In the genomic region with DNA sequence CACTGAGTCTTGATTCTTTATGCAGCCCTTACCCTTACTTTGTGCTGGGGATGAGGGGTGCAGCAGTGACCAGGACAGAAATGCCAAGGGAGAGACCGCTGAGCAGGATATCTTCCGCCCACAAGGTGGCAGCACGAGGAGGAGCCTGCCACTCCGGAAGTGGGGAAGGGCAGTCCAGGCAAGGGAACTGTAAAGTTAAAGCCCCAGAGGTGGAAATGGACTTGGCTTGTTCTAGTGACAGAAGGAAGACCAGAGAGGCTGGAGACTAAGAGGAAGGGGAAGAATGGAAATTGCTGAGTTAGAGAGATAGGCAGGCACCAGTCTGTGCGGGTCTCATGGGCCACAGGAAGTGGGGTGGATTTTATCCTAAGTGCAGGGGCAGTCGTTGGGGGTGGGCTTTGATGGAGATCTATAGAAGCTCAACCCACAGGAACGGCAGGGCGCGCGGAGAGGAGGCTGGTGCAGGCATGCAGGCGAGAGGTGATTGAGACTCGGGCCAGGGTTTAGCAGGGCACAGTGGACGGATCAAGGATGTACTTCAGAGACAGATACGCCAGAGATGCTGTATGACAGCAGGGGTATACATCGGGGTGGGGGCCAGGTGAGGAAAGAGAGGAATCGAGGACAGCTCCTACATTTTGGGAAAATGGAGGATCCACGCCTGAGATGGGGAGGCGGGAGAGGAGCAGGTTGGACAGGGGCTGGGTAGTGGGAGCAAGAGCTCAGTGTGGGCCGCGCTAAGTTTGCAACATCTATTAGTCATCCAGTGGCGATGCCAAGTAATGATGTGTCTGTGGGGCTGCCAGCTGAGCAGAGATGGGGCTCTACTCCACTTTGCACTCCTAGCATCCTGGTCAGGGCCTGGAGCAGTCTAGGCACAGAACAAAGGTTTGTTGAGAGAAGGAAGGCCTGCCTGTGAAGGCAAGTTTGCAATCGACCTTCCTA, we compare ENCODE assay signal across 1 cellular context.
A peak's percentile ranks its signal among the peaks of the same experiment; 100 is the strongest.
TF ChIP-seq lines count a peak whose summit lies in the region.

No MANE protein-coding gene starts in this region.

TF ChIP-seq in HepG2, 621 proteins besides CTCF, POLR2A, EP300 and RAD21 (continued from another document and continues in another):
- TF ChIP-seq ELF4 (CRISPR knock-in tag; IDR thresholded peaks at IDR 0.05; ENCODE audit: borderline replicate concordance) (peak; percentile 50; the same call in 1 of the 2 replicates), ZNF788 (CRISPR knock-in tag; IDR thresholded peaks at IDR 0.05; ENCODE audit: borderline replicate concordance) (no peak), SOX13 (IDR thresholded peaks at IDR 0.05) (no peak), SOX13 (CRISPR knock-in tag; conservative IDR thresholded peaks at IDR 0.05 in 1 of 2, IDR thresholded peaks at IDR 0.05 in 1 of 2) (0 out of 4 replicates have a peak, but pooled peaks of 1 of the 2 experiments have one; percentile 13), NBN (conservative IDR thresholded peaks at IDR 0.05) (no peak), GABPA (IDR thresholded peaks at IDR 0.05; ENCODE audit: low read depth, low read length) (no peak; the same call in 1 of the 2 replicates), GABPA (CRISPR knock-in tag; IDR thresholded peaks at IDR 0.05; ENCODE audit: low read depth) (peak; percentile 81), PPARG (CRISPR knock-in tag; conservative IDR thresholded peaks at IDR 0.05) (peak; percentile 33; the same call in 1 of the 2 replicates), ZNF574 (CRISPR knock-in tag; IDR thresholded peaks at IDR 0.05) (peak; percentile 98), DBP (CRISPR knock-in tag; IDR thresholded peaks at IDR 0.05; ENCODE audit: not compliant biosample characterization) (no peak), DR1 (CRISPR knock-in tag; IDR thresholded peaks at IDR 0.05) (no peak), ZKSCAN8 (CRISPR knock-in tag; IDR thresholded peaks at IDR 0.05; ENCODE audit: borderline replicate concordance) (peak; percentile 22; the same call in 1 of the 2 replicates), ZNF660 (CRISPR knock-in tag; IDR thresholded peaks at IDR 0.05; ENCODE audit: borderline replicate concordance, low read depth) (no peak), ZNF775 (CRISPR knock-in tag; IDR thresholded peaks at IDR 0.05; ENCODE audit: borderline replicate concordance) (no peak), BHLHE40 (IDR thresholded peaks at IDR 0.05; ENCODE audit: low read length) (no peak), ZSCAN25 (CRISPR knock-in tag; IDR thresholded peaks at IDR 0.05) (no peak), SMARCE1 (IDR thresholded peaks at IDR 0.05; ENCODE audit: borderline replicate concordance) (no peak), ZMYM3 (CRISPR knock-in tag; IDR thresholded peaks at IDR 0.05) (peak; percentile 31; the same call in 1 of the 2 replicates), SP4 (CRISPR knock-in tag; IDR thresholded peaks at IDR 0.05) (0 out of 2 replicates have a peak, but pooled peaks have one; percentile 29), SIX1 (CRISPR knock-in tag; IDR thresholded peaks at IDR 0.05; ENCODE audit: borderline replicate concordance) (0 out of 2 replicates have a peak, but pooled peaks have one; percentile 8), TAF1 (CRISPR knock-in tag; IDR thresholded peaks at IDR 0.05) (peak; percentile 25; the same call in 1 of the 2 replicates), CBX5 (CRISPR knock-in tag; IDR thresholded peaks at IDR 0.05; ENCODE audit: borderline replicate concordance) (peak; percentile 77; the same call in 1 of the 2 replicates), BRD4 (CRISPR knock-in tag; IDR thresholded peaks at IDR 0.05) (no peak), ZEB1 (IDR thresholded peaks at IDR 0.05; ENCODE audit: insufficient replicate concordance, low read depth) (no peak)
- TF ChIP-seq, protein P1, sequence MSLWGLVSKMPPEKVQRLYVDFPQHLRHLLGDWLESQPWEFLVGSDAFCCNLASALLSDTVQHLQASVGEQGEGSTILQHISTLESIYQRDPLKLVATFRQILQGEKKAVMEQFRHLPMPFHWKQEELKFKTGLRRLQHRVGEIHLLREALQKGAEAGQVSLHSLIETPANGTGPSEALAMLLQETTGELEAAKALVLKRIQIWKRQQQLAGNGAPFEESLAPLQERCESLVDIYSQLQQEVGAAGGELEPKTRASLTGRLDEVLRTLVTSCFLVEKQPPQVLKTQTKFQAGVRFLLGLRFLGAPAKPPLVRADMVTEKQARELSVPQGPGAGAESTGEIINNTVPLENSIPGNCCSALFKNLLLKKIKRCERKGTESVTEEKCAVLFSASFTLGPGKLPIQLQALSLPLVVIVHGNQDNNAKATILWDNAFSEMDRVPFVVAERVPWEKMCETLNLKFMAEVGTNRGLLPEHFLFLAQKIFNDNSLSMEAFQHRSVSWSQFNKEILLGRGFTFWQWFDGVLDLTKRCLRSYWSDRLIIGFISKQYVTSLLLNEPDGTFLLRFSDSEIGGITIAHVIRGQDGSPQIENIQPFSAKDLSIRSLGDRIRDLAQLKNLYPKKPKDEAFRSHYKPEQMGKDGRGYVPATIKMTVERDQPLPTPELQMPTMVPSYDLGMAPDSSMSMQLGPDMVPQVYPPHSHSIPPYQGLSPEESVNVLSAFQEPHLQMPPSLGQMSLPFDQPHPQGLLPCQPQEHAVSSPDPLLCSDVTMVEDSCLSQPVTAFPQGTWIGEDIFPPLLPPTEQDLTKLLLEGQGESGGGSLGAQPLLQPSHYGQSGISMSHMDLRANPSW (CRISPR knock-in tag; IDR thresholded peaks at IDR 0.05; ENCODE audit: borderline replicate concordance) = no peak
- TF ChIP-seq, protein P2, sequence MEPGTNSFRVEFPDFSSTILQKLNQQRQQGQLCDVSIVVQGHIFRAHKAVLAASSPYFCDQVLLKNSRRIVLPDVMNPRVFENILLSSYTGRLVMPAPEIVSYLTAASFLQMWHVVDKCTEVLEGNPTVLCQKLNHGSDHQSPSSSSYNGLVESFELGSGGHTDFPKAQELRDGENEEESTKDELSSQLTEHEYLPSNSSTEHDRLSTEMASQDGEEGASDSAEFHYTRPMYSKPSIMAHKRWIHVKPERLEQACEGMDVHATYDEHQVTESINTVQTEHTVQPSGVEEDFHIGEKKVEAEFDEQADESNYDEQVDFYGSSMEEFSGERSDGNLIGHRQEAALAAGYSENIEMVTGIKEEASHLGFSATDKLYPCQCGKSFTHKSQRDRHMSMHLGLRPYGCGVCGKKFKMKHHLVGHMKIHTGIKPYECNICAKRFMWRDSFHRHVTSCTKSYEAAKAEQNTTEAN (CRISPR knock-in tag; conservative IDR thresholded peaks at IDR 0.05) = 0 out of 2 replicates have a peak, but pooled peaks have one; percentile 26
- TF ChIP-seq, protein P3, sequence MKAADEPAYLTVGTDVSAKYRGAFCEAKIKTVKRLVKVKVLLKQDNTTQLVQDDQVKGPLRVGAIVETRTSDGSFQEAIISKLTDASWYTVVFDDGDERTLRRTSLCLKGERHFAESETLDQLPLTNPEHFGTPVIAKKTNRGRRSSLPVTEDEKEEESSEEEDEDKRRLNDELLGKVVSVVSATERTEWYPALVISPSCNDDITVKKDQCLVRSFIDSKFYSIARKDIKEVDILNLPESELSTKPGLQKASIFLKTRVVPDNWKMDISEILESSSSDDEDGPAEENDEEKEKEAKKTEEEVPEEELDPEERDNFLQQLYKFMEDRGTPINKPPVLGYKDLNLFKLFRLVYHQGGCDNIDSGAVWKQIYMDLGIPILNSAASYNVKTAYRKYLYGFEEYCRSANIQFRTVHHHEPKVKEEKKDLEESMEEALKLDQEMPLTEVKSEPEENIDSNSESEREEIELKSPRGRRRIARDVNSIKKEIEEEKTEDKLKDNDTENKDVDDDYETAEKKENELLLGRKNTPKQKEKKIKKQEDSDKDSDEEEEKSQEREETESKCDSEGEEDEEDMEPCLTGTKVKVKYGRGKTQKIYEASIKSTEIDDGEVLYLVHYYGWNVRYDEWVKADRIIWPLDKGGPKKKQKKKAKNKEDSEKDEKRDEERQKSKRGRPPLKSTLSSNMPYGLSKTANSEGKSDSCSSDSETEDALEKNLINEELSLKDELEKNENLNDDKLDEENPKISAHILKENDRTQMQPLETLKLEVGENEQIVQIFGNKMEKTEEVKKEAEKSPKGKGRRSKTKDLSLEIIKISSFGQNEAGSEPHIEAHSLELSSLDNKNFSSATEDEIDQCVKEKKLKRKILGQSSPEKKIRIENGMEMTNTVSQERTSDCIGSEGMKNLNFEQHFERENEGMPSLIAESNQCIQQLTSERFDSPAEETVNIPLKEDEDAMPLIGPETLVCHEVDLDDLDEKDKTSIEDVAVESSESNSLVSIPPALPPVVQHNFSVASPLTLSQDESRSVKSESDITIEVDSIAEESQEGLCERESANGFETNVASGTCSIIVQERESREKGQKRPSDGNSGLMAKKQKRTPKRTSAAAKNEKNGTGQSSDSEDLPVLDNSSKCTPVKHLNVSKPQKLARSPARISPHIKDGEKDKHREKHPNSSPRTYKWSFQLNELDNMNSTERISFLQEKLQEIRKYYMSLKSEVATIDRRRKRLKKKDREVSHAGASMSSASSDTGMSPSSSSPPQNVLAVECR (CRISPR knock-in tag; IDR thresholded peaks at IDR 0.05; ENCODE audit: borderline replicate concordance) = peak; percentile 38; the same call in 1 of the 2 replicates
- TF ChIP-seq, protein P4, sequence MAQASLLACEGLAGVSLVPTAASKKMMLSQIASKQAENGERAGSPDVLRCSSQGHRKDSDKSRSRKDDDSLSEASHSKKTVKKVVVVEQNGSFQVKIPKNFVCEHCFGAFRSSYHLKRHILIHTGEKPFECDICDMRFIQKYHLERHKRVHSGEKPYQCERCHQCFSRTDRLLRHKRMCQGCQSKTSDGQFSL (CRISPR knock-in tag; IDR thresholded peaks at IDR 0.05) = 0 out of 2 replicates have a peak, but pooled peaks have one; percentile 41
- TF ChIP-seq, protein P5, sequence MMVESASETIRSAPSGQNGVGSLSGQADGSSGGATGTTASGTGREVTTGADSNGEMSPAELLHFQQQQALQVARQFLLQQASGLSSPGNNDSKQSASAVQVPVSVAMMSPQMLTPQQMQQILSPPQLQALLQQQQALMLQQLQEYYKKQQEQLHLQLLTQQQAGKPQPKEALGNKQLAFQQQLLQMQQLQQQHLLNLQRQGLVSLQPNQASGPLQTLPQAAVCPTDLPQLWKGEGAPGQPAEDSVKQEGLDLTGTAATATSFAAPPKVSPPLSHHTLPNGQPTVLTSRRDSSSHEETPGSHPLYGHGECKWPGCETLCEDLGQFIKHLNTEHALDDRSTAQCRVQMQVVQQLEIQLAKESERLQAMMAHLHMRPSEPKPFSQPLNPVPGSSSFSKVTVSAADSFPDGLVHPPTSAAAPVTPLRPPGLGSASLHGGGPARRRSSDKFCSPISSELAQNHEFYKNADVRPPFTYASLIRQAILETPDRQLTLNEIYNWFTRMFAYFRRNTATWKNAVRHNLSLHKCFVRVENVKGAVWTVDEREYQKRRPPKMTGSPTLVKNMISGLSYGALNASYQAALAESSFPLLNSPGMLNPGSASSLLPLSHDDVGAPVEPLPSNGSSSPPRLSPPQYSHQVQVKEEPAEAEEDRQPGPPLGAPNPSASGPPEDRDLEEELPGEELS (CRISPR knock-in tag; IDR thresholded peaks at IDR 0.05) = no peak
- TF ChIP-seq, protein P6, sequence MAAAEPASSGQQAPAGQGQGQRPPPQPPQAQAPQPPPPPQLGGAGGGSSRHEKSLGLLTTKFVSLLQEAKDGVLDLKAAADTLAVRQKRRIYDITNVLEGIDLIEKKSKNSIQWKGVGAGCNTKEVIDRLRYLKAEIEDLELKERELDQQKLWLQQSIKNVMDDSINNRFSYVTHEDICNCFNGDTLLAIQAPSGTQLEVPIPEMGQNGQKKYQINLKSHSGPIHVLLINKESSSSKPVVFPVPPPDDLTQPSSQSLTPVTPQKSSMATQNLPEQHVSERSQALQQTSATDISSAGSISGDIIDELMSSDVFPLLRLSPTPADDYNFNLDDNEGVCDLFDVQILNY (CRISPR knock-in tag; conservative IDR thresholded peaks at IDR 0.05) = no peak
